ENCODE assay signal across 17 cellular contexts in genomic region chr6:78489874-78490273, GRCh38.
DNase-seq lines count a peak whose midpoint lies in the region; ATAC-seq and TF ChIP-seq lines count a peak whose summit lies in the region.
"Had no signal": no experiment of that assay in that cellular context is flagged by ENCODE, and none has a peak within 500 bp of the region (broad histone marks: within the 10 kb centered on the region; RNA-seq: fewer than 3 reads in every experiment).

No MANE protein-coding gene starts in this region.

- H3K9me3 ChIP-seq in AG04450 (ENCODE audit: control insufficient read depth, insufficient read depth, low read length) (no peaks in the 10 kb centered on the region), mammary epithelial cell (replicated peaks; ENCODE audit: insufficient read depth, low read length) (no peaks in the 10 kb centered on the region), suprapubic skin (no peaks in the 10 kb centered on the region)
- H3K9me3 ChIP-seq: HAP-1 had no signal

- no peaks in the 10 kb centered on the region for H3K36me3 ChIP-seq in mammary epithelial cell (ENCODE audit: insufficient read depth, low read length)
- H3K36me3 ChIP-seq in suprapubic skin: no peaks in the 10 kb centered on the region
- H3K36me3 ChIP-seq: HAP-1 had no signal

- H3K27me3 Mint-ChIP-seq in activated naive CD4-positive, alpha-beta T cell treated with anti-CD3 and anti-CD28 coated beads, Interleukin-2, amount 10 ng/mL, durations not matched to agents 7 days and 5 days: no peaks in the 10 kb centered on the region
- H3K27me3 Mint-ChIP-seq: CD4-positive, CD25-positive, alpha-beta regulatory T cell had no signal

- no peak for ATAC-seq in HG03095 (IDR thresholded peaks at IDR 0.05; ENCODE audit: unreplicated experiment)
- ATAC-seq: K562 had no signal

- peak; percentile 7 for DNase-seq in AG04450 (ENCODE audit: low read depth, low spot score)
- DNase-seq in HCEC 1CT: peak; percentile 45
- peak; percentile 8 for DNase-seq in mammary epithelial cell
- peak; percentile 71 for DNase-seq in glomerular endothelial cell (ENCODE audit: extremely low read depth, low read depth, low spot score)
- DNase-seq in suprapubic skin (ENCODE audit: low spot score in 2 of 2): no peak
- no peak for DNase-seq in activated naive CD4-positive, alpha-beta T cell treated with anti-CD3 and anti-CD28 coated beads, Interleukin-2, amount 10 ng/mL, durations not matched to agents 7 days and 5 days
- DNase-seq in GM19240 (ENCODE audit: insufficient read length, low spot score): no peak
- DNase-seq: CD4-positive, CD25-positive, alpha-beta regulatory T cell; DND-41; NCI-H1048; NCI-H2107; NCI-H69; SHP77 had no signal

- no peak for TF ChIP-seq POLR2A in suprapubic skin (IDR thresholded peaks at IDR 0.05)

- WGBS in mammary epithelial cell (ENCODE audit: low coverage, missing lambda C conversion rate): 85% methylated on average over 1 of the region's 1 CpG
- WGBS in suprapubic skin: 57% methylated on average over 1 of the region's 1 CpG

- no peak overlapping the region for H3K4me3 Mint-ChIP-seq in activated naive CD4-positive, alpha-beta T cell treated with anti-CD3 and anti-CD28 coated beads, Interleukin-2, amount 10 ng/mL, durations not matched to agents 7 days and 5 days
- H3K4me3 Mint-ChIP-seq: CD4-positive, CD25-positive, alpha-beta regulatory T cell had no signal

- H3K36me3 Mint-ChIP-seq in activated naive CD4-positive, alpha-beta T cell treated with anti-CD3 and anti-CD28 coated beads, Interleukin-2, amount 10 ng/mL, durations not matched to agents 7 days and 5 days: no peaks in the 10 kb centered on the region
- H3K36me3 Mint-ChIP-seq: CD4-positive, CD25-positive, alpha-beta regulatory T cell had no signal

- H3K27ac Mint-ChIP-seq in activated naive CD4-positive, alpha-beta T cell treated with anti-CD3 and anti-CD28 coated beads, Interleukin-2, amount 10 ng/mL, durations not matched to agents 7 days and 5 days: no peak overlapping the region
- H3K27ac Mint-ChIP-seq: CD4-positive, CD25-positive, alpha-beta regulatory T cell had no signal

- no peak for TF ChIP-seq EP300 in suprapubic skin (IDR thresholded peaks at IDR 0.05)

- H3K4me2 ChIP-seq in mammary epithelial cell (ENCODE audit: insufficient read depth, low read depth, low read length): no peak overlapping the region

- CTCF ChIA-PET in AG04450 (lab: Charles Lee) (no interaction called here), mammary epithelial cell (lab: Charles Lee; ENCODE audit: low non-redundant PET) (no interaction called here)
- CTCF ChIA-PET in activated naive CD4-positive, alpha-beta T cell treated with anti-CD3 and anti-CD28 coated beads, Interleukin-2, amount 10 ng/mL, durations not matched to agents 7 days and 5 days (lab: Charles Lee): no interaction called here

- H3K27ac ChIP-seq in AG04450 (ENCODE audit: low read depth, low read length) (no peak overlapping the region), mammary epithelial cell (ENCODE audit: insufficient read depth, low read depth, low read length) (no peak overlapping the region), suprapubic skin (no peak overlapping the region)
- H3K27ac ChIP-seq: HL-60 had no signal

- no peaks in the 10 kb centered on the region for H3K4me1 Mint-ChIP-seq in activated naive CD4-positive, alpha-beta T cell treated with anti-CD3 and anti-CD28 coated beads, Interleukin-2, amount 10 ng/mL, durations not matched to agents 7 days and 5 days
- H3K4me1 Mint-ChIP-seq: CD4-positive, CD25-positive, alpha-beta regulatory T cell had no signal

- intact Hi-C loops in mammary epithelial cell (cut with micrococcal nuclease): no loop called here

- H3K9me3 Mint-ChIP-seq in activated naive CD4-positive, alpha-beta T cell treated with anti-CD3 and anti-CD28 coated beads, Interleukin-2, amount 10 ng/mL, durations not matched to agents 7 days and 5 days: no peaks in the 10 kb centered on the region

- peak overlapping the region; percentile 39 for H2AFZ ChIP-seq in mammary epithelial cell (ENCODE audit: low read depth, low read length)

- H3K9ac ChIP-seq in mammary epithelial cell (ENCODE audit: insufficient read depth, low read length): no peak overlapping the region

- dilution Hi-C loops in mammary epithelial cell (cut with HindIII; ENCODE audit: low sequenced_read_pairs): no loop called here

- H3K79me2 ChIP-seq in mammary epithelial cell (ENCODE audit: insufficient read depth, low read length): no peaks in the 10 kb centered on the region

- POLR2A ChIA-PET in AG04450 (lab: Yijun Ruan, JAX): no interaction called here

- H3K4me1 ChIP-seq in mammary epithelial cell (ENCODE audit: insufficient read depth, low read length) (peaks cover 19% of the 10 kb centered on the region), suprapubic skin (no peaks in the 10 kb centered on the region)
- H3K4me1 ChIP-seq: HAP-1 had no signal

- in situ Hi-C loops in mammary epithelial cell (cut with MboI; ENCODE audit: low sequenced_read_pairs in 2 of 2): no loop called here

- no peaks in the 10 kb centered on the region for H4K20me1 ChIP-seq in mammary epithelial cell (ENCODE audit: insufficient read depth, low read length)

- H3K27me3 ChIP-seq in AG04450 (ENCODE audit: control insufficient read depth, insufficient read depth, low read length) (no peaks in the 10 kb centered on the region), mammary epithelial cell (ENCODE audit: insufficient read depth, low read length) (no peaks in the 10 kb centered on the region), suprapubic skin (no peaks in the 10 kb centered on the region)

- no TSS peak for BruUV-seq in mammary epithelial cell (replicated peaks; lab: Mats Ljungman, UMichigan)

- H3K4me3 ChIP-seq in AG04450 (ENCODE audit: low read depth, low read length) (no peak overlapping the region), mammary epithelial cell (replicated peaks in 1 of 3; ENCODE audit: insufficient read depth in 1 of 3, low read depth in 2 of 3, low read length in 3 of 3) (no peak overlapping the region), suprapubic skin (no peak overlapping the region)
- H3K4me3 ChIP-seq: HAP-1, K562 had no signal

- TF ChIP-seq CTCF in AG04450 (IDR thresholded peaks at IDR 0.05; ENCODE audit: low read depth, low read length) (no peak), mammary epithelial cell (conservative IDR thresholded peaks at IDR 0.05 in 1 of 2, IDR thresholded peaks at IDR 0.05 in 1 of 2; ENCODE audit: extremely low read depth in 1 of 2, insufficient read depth in 1 of 2, low read depth in 1 of 2, low read length in 2 of 2) (no peak), suprapubic skin (IDR thresholded peaks at IDR 0.05) (no peak)

Comparison
In these comparisons a context has a peak if more than half of its experiments do, and no peak if none do; other contexts are left out.
1. DNase-seq: peak in AG04450 (single experiment), HCEC 1CT (single experiment), mammary epithelial cell (single experiment) and glomerular endothelial cell (single experiment); none in suprapubic skin (0 of 2), activated naive CD4-positive, alpha-beta T cell treated with anti-CD3 and anti-CD28 coated beads, Interleukin-2, amount 10 ng/mL, durations not matched to agents 7 days and 5 days (single experiment) and GM19240 (single experiment).